ENCODE assay signal across 22 cellular contexts in genomic region chr1:235264327-235264726, GRCh38.
"Had no signal": no experiment of that assay in that cellular context is flagged by ENCODE, and none has a peak within 500 bp of the region (broad histone marks: within the 10 kb centered on the region; RNA-seq: fewer than 3 reads in every experiment).

No MANE protein-coding gene starts in this region.

- H3K4me1 ChIP-seq: colonic mucosa, parathyroid adenoma had no signal

- H3K4me3 ChIP-seq: ascending aorta, colonic mucosa, gastrocnemius medialis, lung, smooth muscle cell, thyroid gland had no signal

- H3K4me2 ChIP-seq: smooth muscle cell had no signal

- H3K27me3 ChIP-seq: ascending aorta, colonic mucosa, gastrocnemius medialis, thyroid gland had no signal

- H3K36me3 ChIP-seq: colonic mucosa, gastrocnemius medialis, thyroid gland had no signal

- H2AFZ ChIP-seq: parathyroid adenoma had no signal

- H3K9me3 ChIP-seq: ascending aorta, colonic mucosa, gastrocnemius medialis, thyroid gland had no signal

- H3K9ac ChIP-seq: parathyroid adenoma had no signal

- DNase-seq: activated CD4-positive, alpha-beta T cell treated with anti-CD3 and anti-CD28 coated beads, Interleukin-2, amount 50 U/mL, for 48 hours; activated CD8-positive, alpha-beta memory T cell treated with anti-CD3 and anti-CD28 coated beads, Interleukin-2, amount 10 ng/mL, durations not matched to agents 7 days and 5 days; activated naive CD4-positive, alpha-beta T cell treated with anti-CD3 and anti-CD28 coated beads, Interleukin-2, amount 10 ng/mL, durations not matched to agents 7 days and 5 days; activated T-cell treated with anti-CD3 and anti-CD28 coated beads, Interleukin-2, amount 50 U/mL, for 1 hour; colonic mucosa; gastrocnemius medialis; head of caudate nucleus; kidney; midbrain; stimulated activated CD4-positive, alpha-beta T cell treated with anti-CD3 and anti-CD28 coated beads, Interleukin-4, amount 100 ng/mL, for 1 hour; T-helper 2 cell; thyroid gland; WERI-Rb-1 had no signal

- H3K27me3 Mint-ChIP-seq: activated CD8-positive, alpha-beta memory T cell treated with anti-CD3 and anti-CD28 coated beads, Interleukin-2, amount 10 ng/mL, durations not matched to agents 7 days and 5 days; activated naive CD4-positive, alpha-beta T cell treated with anti-CD3 and anti-CD28 coated beads, Interleukin-2, amount 10 ng/mL, durations not matched to agents 7 days and 5 days; central memory CD8-positive, alpha-beta T cell; stimulated activated memory B cell treated with anti-CD40 and anti-IgM and Interleukin-4, amounts not matched to agents 10 μg/mL and 1 μg/mL and 100 μg/mL, for 72 hours had no signal

- H3K27ac ChIP-seq: ascending aorta, colonic mucosa, gastrocnemius medialis, parathyroid adenoma, thyroid gland, WERI-Rb-1 had no signal

- H3K4me3 Mint-ChIP-seq: activated CD8-positive, alpha-beta memory T cell treated with anti-CD3 and anti-CD28 coated beads, Interleukin-2, amount 10 ng/mL, durations not matched to agents 7 days and 5 days; activated naive CD4-positive, alpha-beta T cell treated with anti-CD3 and anti-CD28 coated beads, Interleukin-2, amount 10 ng/mL, durations not matched to agents 7 days and 5 days; central memory CD8-positive, alpha-beta T cell; stimulated activated memory B cell treated with anti-CD40 and anti-IgM and Interleukin-4, amounts not matched to agents 10 μg/mL and 1 μg/mL and 100 μg/mL, for 72 hours had no signal

- H3K27ac Mint-ChIP-seq: activated CD8-positive, alpha-beta memory T cell treated with anti-CD3 and anti-CD28 coated beads, Interleukin-2, amount 10 ng/mL, durations not matched to agents 7 days and 5 days; activated naive CD4-positive, alpha-beta T cell treated with anti-CD3 and anti-CD28 coated beads, Interleukin-2, amount 10 ng/mL, durations not matched to agents 7 days and 5 days; activated T-helper 2 cell treated with anti-CD3 and anti-CD28 coated beads, Interferon-gamma antibody, Interleukin-2, Interleukin-4, amounts not matched to agents 10 μg/mL and 5 μg/mL and 100 μg/mL, durations not matched to agents 14 hours and 24 hours and 36 hours; stimulated activated memory B cell treated with anti-CD40 and anti-IgM and Interleukin-4, amounts not matched to agents 10 μg/mL and 1 μg/mL and 100 μg/mL, for 72 hours had no signal

- H3K9me3 Mint-ChIP-seq: activated naive CD4-positive, alpha-beta T cell treated with anti-CD3 and anti-CD28 coated beads, Interleukin-2, amount 10 ng/mL, durations not matched to agents 7 days and 5 days; activated T-helper 2 cell treated with anti-CD3 and anti-CD28 coated beads, Interferon-gamma antibody, Interleukin-2, Interleukin-4, amounts not matched to agents 10 μg/mL and 5 μg/mL and 100 μg/mL, durations not matched to agents 14 hours and 24 hours and 36 hours; central memory CD8-positive, alpha-beta T cell; stimulated activated memory B cell treated with anti-CD40 and anti-IgM and Interleukin-4, amounts not matched to agents 10 μg/mL and 1 μg/mL and 100 μg/mL, for 72 hours had no signal

- ATAC-seq: activated CD8-positive, alpha-beta memory T cell treated with anti-CD3 and anti-CD28 coated beads, Interleukin-2, amount 10 ng/mL, durations not matched to agents 7 days and 5 days; gastrocnemius medialis; left lobe of liver; sciatic nerve; stimulated activated memory B cell treated with anti-CD40 and anti-IgM and Interleukin-4, amounts not matched to agents 10 μg/mL and 1 μg/mL and 100 μg/mL, for 72 hours had no signal
